ENCODE assay signal across 1 cellular context in the genomic region with DNA sequence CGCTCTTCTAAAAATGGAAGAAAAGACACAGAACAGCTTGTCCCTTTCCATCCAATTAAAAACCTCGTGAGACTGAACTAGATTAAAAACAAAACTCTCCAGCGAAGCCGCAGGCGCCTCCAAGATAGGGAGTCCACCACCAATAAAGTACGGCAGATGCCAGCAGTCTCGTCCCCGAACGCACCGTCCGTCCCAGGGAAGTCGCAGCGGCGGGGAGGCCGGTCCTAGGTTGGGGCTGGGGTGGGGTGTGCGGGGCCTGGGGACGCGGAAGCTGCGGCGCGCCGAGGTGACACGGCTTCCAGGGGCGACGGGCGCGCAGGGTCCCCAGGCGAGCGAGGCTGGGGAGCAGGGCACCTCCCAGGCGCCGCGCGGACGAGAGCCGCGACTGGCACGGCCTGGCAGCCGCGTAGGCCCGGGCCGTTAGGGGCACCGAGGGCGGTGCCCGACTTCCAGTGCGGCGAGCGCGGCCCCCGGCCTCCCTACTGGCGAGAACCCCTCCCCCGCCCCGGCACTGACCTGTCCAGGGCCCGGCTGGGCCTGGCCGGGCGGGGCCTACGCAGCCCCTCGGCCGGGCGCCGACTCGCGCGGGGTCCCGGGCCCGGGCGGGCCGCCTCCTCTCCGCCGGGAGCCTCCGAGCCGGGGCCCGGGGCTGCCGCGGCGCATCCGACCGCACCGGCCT.
TF ChIP-seq lines count a peak whose summit lies in the region.

No MANE protein-coding gene starts in this region.

TF ChIP-seq in GM12878, 131 proteins besides CTCF, POLR2A, EP300 and RAD21 (continued from another document):
- TF ChIP-seq ZBTB40 (IDR thresholded peaks at IDR 0.05; ENCODE audit: borderline replicate concordance) (no peak), TCF3 (IDR thresholded peaks at IDR 0.05; ENCODE audit: borderline replicate concordance, insufficient read depth, low read depth, low read length) (no peak), NFIC (IDR thresholded peaks at IDR 0.05; ENCODE audit: low read depth, low read length) (no peak), IKZF1 (conservative IDR thresholded peaks at IDR 0.05) (peak; percentile 33), RELB (IDR thresholded peaks at IDR 0.05; ENCODE audit: low read depth) (no peak), HCFC1 (IDR thresholded peaks at IDR 0.05; ENCODE audit: low read length) (no peak), FOXK2 (IDR thresholded peaks at IDR 0.05) (no peak), ZSCAN29 (IDR thresholded peaks at IDR 0.05) (0 out of 2 replicates have a peak, but pooled peaks have one; percentile 34), GATAD2B (conservative IDR thresholded peaks at IDR 0.05; ENCODE audit: low read depth) (peak; percentile 83), MAX (IDR thresholded peaks at IDR 0.05; ENCODE audit: low read depth, low read length) (no peak), CREB1 (IDR thresholded peaks at IDR 0.05; ENCODE audit: low read depth) (no peak)
- TF ChIP-seq, protein P1, sequence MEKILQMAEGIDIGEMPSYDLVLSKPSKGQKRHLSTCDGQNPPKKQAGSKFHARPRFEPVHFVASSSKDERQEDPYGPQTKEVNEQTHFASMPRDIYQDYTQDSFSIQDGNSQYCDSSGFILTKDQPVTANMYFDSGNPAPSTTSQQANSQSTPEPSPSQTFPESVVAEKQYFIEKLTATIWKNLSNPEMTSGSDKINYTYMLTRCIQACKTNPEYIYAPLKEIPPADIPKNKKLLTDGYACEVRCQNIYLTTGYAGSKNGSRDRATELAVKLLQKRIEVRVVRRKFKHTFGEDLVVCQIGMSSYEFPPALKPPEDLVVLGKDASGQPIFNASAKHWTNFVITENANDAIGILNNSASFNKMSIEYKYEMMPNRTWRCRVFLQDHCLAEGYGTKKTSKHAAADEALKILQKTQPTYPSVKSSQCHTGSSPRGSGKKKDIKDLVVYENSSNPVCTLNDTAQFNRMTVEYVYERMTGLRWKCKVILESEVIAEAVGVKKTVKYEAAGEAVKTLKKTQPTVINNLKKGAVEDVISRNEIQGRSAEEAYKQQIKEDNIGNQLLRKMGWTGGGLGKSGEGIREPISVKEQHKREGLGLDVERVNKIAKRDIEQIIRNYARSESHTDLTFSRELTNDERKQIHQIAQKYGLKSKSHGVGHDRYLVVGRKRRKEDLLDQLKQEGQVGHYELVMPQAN (conservative IDR thresholded peaks at IDR 0.05), result peak; percentile 45
- TF ChIP-seq, protein P2, sequence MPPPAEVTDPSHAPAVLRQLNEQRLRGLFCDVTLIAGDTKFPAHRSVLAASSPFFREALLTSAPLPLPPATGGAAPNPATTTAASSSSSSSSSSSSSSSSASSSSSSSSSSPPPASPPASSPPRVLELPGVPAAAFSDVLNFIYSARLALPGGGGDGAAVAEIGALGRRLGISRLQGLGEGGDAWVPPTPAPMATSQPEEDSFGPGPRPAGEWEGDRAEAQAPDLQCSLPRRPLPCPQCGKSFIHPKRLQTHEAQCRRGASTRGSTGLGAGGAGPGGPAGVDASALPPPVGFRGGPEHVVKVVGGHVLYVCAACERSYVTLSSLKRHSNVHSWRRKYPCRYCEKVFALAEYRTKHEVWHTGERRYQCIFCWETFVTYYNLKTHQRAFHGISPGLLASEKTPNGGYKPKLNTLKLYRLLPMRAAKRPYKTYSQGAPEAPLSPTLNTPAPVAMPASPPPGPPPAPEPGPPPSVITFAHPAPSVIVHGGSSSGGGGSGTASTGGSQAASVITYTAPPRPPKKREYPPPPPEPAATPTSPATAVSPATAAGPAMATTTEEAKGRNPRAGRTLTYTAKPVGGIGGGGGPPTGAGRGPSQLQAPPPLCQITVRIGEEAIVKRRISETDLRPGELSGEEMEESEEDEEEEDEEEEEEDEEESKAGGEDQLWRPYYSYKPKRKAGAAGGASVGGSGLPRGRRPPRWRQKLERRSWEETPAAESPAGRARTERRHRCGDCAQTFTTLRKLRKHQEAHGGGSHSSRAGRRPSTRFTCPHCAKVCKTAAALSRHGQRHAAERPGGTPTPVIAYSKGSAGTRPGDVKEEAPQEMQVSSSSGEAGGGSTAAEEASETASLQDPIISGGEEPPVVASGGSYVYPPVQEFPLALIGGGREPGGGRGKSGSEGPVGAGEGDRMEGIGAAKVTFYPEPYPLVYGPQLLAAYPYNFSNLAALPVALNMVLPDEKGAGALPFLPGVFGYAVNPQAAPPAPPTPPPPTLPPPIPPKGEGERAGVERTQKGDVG (CRISPR knock-in tag; IDR thresholded peaks at IDR 0.05), result no peak
TF ChIP-seq in GM12878: peak in this region for 11.
